ENCODE assay signal across 8 cellular contexts in genomic region chr2:241984658-241985057, GRCh38.
"Had no signal": no experiment of that assay in that cellular context is flagged by ENCODE, and none has a peak within 500 bp of the region (broad histone marks: within the 10 kb centered on the region; RNA-seq: fewer than 3 reads in every experiment).

No MANE protein-coding gene starts in this region.

- ATAC-seq: foreskin keratinocyte, left lobe of liver had no signal

- H3K36me3 Mint-ChIP-seq: neural progenitor cell had no signal

- DNase-seq: activated naive CD8-positive, alpha-beta T cell treated with anti-CD3 and anti-CD28 coated beads, Interleukin-2, amount 10 ng/mL, durations not matched to agents 7 days and 5 days; foreskin keratinocyte; mammary epithelial cell; ovary; WERI-Rb-1 had no signal

- H3K4me1 Mint-ChIP-seq: neural progenitor cell had no signal

- H3K27ac Mint-ChIP-seq: activated naive CD8-positive, alpha-beta T cell treated with anti-CD3 and anti-CD28 coated beads, Interleukin-2, amount 10 ng/mL, durations not matched to agents 7 days and 5 days; activated T-helper 17 cell treated with anti-CD3 and anti-CD28 coated beads, Interleukin-2, amount 50 U/mL, for 72 hours had no signal

- H3K4me3 Mint-ChIP-seq: activated naive CD8-positive, alpha-beta T cell treated with anti-CD3 and anti-CD28 coated beads, Interleukin-2, amount 10 ng/mL, durations not matched to agents 7 days and 5 days; activated T-helper 17 cell treated with anti-CD3 and anti-CD28 coated beads, Interleukin-2, amount 50 U/mL, for 72 hours; neural progenitor cell had no signal

- H3K27me3 Mint-ChIP-seq: activated naive CD8-positive, alpha-beta T cell treated with anti-CD3 and anti-CD28 coated beads, Interleukin-2, amount 10 ng/mL, durations not matched to agents 7 days and 5 days; activated T-helper 17 cell treated with anti-CD3 and anti-CD28 coated beads, Interleukin-2, amount 50 U/mL, for 72 hours had no signal

- H3K9me3 Mint-ChIP-seq: activated T-helper 17 cell treated with anti-CD3 and anti-CD28 coated beads, Interleukin-2, amount 50 U/mL, for 72 hours had no signal
